3 cellular contexts compared by ENCODE assay signal in genomic region chr13:66068683-66069082, GRCh38.
"Had no signal": no experiment of that assay in that cellular context is flagged by ENCODE, and none has a peak within 500 bp of the region (broad histone marks: within the 10 kb centered on the region; RNA-seq: fewer than 3 reads in every experiment).

No MANE protein-coding gene starts in this region.

- H3K4me3 ChIP-seq: GM12878 had no signal

- DNase-seq: GDM1, GF-D8 had no signal
